In genomic region chr4:123699823-123700822, GRCh38 we compare ENCODE assay signal across 10 cellular contexts.
DNase-seq lines count a peak whose midpoint lies in the region; ATAC-seq, FAIRE-seq and TF ChIP-seq lines count a peak whose summit lies in the region.
"Had no signal": no experiment of that assay in that cellular context is flagged by ENCODE, and none has a peak within 500 bp of the region (broad histone marks: within the 10 kb centered on the region; RNA-seq: fewer than 3 reads in every experiment).

No MANE protein-coding gene starts in this region.

- H3K4me1 ChIP-seq in astrocyte (ENCODE audit: insufficient read depth, low read length): peaks cover 17% of the 10 kb centered on the region
- peaks cover 0 to 11% (median 1%) of the 10 kb centered on the region in 12 donors for H3K4me1 ChIP-seq in heart left ventricle
- no peaks in the 10 kb centered on the region for H3K4me1 ChIP-seq in kidney (ENCODE audit: control insufficient read depth in 1 of 2, insufficient read depth in 1 of 2, low read depth in 1 of 2, low read length in 2 of 2)
- no peaks in the 10 kb centered on the region for H3K4me1 ChIP-seq in naive thymus-derived CD4-positive, alpha-beta T cell (ENCODE audit: control insufficient read depth in 2 of 2, insufficient read depth in 2 of 2, low read length in 2 of 2)

- H3K36me3 ChIP-seq in astrocyte (ENCODE audit: insufficient read depth, low read length) (no peaks in the 10 kb centered on the region), heart left ventricle (no peaks in the 10 kb centered on the region), kidney (ENCODE audit: control insufficient read depth in 1 of 2, insufficient read depth in 2 of 2, low read length in 2 of 2) (no peaks in the 10 kb centered on the region)
- H3K36me3 ChIP-seq in naive thymus-derived CD4-positive, alpha-beta T cell (ENCODE audit: control insufficient read depth in 2 of 3, insufficient read depth in 3 of 3, low read length in 3 of 3): no peaks in the 10 kb centered on the region

- H3K27me3 Mint-ChIP-seq in astrocyte (ENCODE audit: low read depth, unreplicated experiment): no peaks in the 10 kb centered on the region
- H3K27me3 Mint-ChIP-seq in naive thymus-derived CD4-positive, alpha-beta T cell: peaks cover 0 to 18% (median 4%) of the 10 kb centered on the region in 5 donors

- H3K9ac ChIP-seq in astrocyte (ENCODE audit: low read length) (peak overlapping the region; percentile 74), kidney (ENCODE audit: low read length in 2 of 2) (no peak overlapping the region)

- H2AFZ ChIP-seq in astrocyte (ENCODE audit: low read depth, low read length): peak overlapping the region; percentile 54

- peak overlapping the region; percentile 19 for H3K4me3 ChIP-seq in astrocyte (ENCODE audit: insufficient read depth, low read depth, low read length)
- H3K4me3 ChIP-seq in heart left ventricle: peak overlapping the region in 2 of 12 donors; percentile 8 to 21
- H3K4me3 ChIP-seq in kidney (ENCODE audit: low read length in 2 of 2): no peak overlapping the region
- no peak overlapping the region for H3K4me3 ChIP-seq in naive thymus-derived CD4-positive, alpha-beta T cell (ENCODE audit: low read length)

- intact Hi-C loops in heart left ventricle (cut with DNase I): no loop called here
- intact Hi-C loops in kidney (cut with DNase I): no loop called here
- intact Hi-C loops in naive thymus-derived CD4-positive, alpha-beta T cell (cut with micrococcal nuclease): no loop called here

- WGBS in heart left ventricle, 4 donors: 46 to 61% (median 52%) methylated on average over 7 of the region's 7 CpGs

- TF ChIP-seq CTCF in astrocyte (IDR thresholded peaks at IDR 0.05; ENCODE audit: insufficient read depth, low read depth, low read length) (no peak), heart left ventricle (IDR thresholded peaks at IDR 0.05) (no peak), kidney (IDR thresholded peaks at IDR 0.05; ENCODE audit: borderline replicate concordance, extremely low read depth, insufficient read depth) (no peak)

- POLR2A ChIA-PET in naive thymus-derived CD4-positive, alpha-beta T cell (lab: Charles Lee): no interaction called here

- ATAC-seq in heart left ventricle (peak; percentile 47 to 95 (median 73)), HG03432 (IDR thresholded peaks at IDR 0.05; ENCODE audit: unreplicated experiment) (no peak), GM18867 (IDR thresholded peaks at IDR 0.05; ENCODE audit: unreplicated experiment) (no peak)
- no peak for ATAC-seq in naive thymus-derived CD4-positive, alpha-beta T cell

- CTCF ChIA-PET in naive thymus-derived CD4-positive, alpha-beta T cell (lab: Charles Lee): no interaction called here

- H3K9me3 ChIP-seq in astrocyte (ENCODE audit: insufficient read depth, low read depth, low read length) (no peaks in the 10 kb centered on the region), heart left ventricle (peaks cover 0 to 12% (median 0%) of the 10 kb centered on the region in 12 donors), kidney (ENCODE audit: control insufficient read depth in 1 of 2, low read length in 2 of 2) (no peaks in the 10 kb centered on the region)
- H3K9me3 ChIP-seq in naive thymus-derived CD4-positive, alpha-beta T cell (ENCODE audit: control insufficient read depth in 2 of 3, low read length in 3 of 3): no peaks in the 10 kb centered on the region

- H3K79me2 ChIP-seq in astrocyte (ENCODE audit: insufficient read depth, low read length): no peaks in the 10 kb centered on the region

- H3K27ac ChIP-seq in astrocyte (ENCODE audit: low read depth, low read length) (peak overlapping the region; percentile 97), heart left ventricle (peak overlapping the region; percentile 30 to 76 (median 60)), kidney (ENCODE audit: low read depth in 2 of 2, low read length in 2 of 2) (no peak overlapping the region)
- no peak overlapping the region for H3K27ac ChIP-seq in naive thymus-derived CD4-positive, alpha-beta T cell (ENCODE audit: low read depth, low read length)

- no peaks in the 10 kb centered on the region for H3K27me3 ChIP-seq in astrocyte (ENCODE audit: insufficient read depth, low read length)
- H3K27me3 ChIP-seq in heart left ventricle: no peaks in the 10 kb centered on the region
- H3K27me3 ChIP-seq in naive thymus-derived CD4-positive, alpha-beta T cell (ENCODE audit: control insufficient read depth in 2 of 2, insufficient read depth in 2 of 2, low read length in 2 of 2): no peaks in the 10 kb centered on the region

- H3K4me3 Mint-ChIP-seq in astrocyte (ENCODE audit: unreplicated experiment): no peak overlapping the region
- H3K4me3 Mint-ChIP-seq in naive thymus-derived CD4-positive, alpha-beta T cell: no peak overlapping the region

- DNase-seq in Daoy (ENCODE audit: low read depth) (peak; percentile 21), astrocyte (ENCODE audit: low read depth) (peak; percentile 98), heart left ventricle (peak in 3 of 5 donors; percentile 23 to 41 (median 31)), pulmonary artery endothelial cell (ENCODE audit: low read depth, low spot score) (peak; percentile 82), kidney (no peak)
- no peak for DNase-seq in naive thymus-derived CD4-positive, alpha-beta T cell
- DNase-seq: cerebellar nuclear complex, Karpas-422 had no signal

- H3K4me1 Mint-ChIP-seq in astrocyte (ENCODE audit: low read depth, unreplicated experiment): peaks cover 20% of the 10 kb centered on the region
- no peaks in the 10 kb centered on the region for H3K4me1 Mint-ChIP-seq in naive thymus-derived CD4-positive, alpha-beta T cell

- H3K4me2 ChIP-seq in astrocyte (ENCODE audit: low read length): peak overlapping the region; percentile 72

- H3K27ac Mint-ChIP-seq in astrocyte (ENCODE audit: unreplicated experiment): peak overlapping the region; percentile 96
- H3K27ac Mint-ChIP-seq in naive thymus-derived CD4-positive, alpha-beta T cell: no peak overlapping the region

- H3K36me3 Mint-ChIP-seq in astrocyte (ENCODE audit: low read depth, unreplicated experiment): no peaks in the 10 kb centered on the region
- no peaks in the 10 kb centered on the region for H3K36me3 Mint-ChIP-seq in naive thymus-derived CD4-positive, alpha-beta T cell

- FAIRE-seq in astrocyte (lab: Jason Lieb, UNC) (peak; percentile 90), kidney (lab: Jason Lieb, UNC) (no peak)

- no peaks in the 10 kb centered on the region for H4K20me1 ChIP-seq in astrocyte (ENCODE audit: insufficient read depth, low read length)

- peaks cover 5% of the 10 kb centered on the region for H3K9me3 Mint-ChIP-seq in astrocyte (ENCODE audit: unreplicated experiment)
- H3K9me3 Mint-ChIP-seq in naive thymus-derived CD4-positive, alpha-beta T cell: peaks cover 0 to 2% (median 0%) of the 10 kb centered on the region in 11 donors

- no peak for TF ChIP-seq POLR2A in heart left ventricle (IDR thresholded peaks at IDR 0.05)

Comparison
In these comparisons a context has a peak if more than half of its experiments do, and no peak if none do; other contexts are left out.
1. DNase-seq: peak in Daoy (single experiment), astrocyte (single experiment), heart left ventricle (3 of 5) and pulmonary artery endothelial cell (single experiment); none in kidney (single experiment) and naive thymus-derived CD4-positive, alpha-beta T cell (0 of 9).
2. H3K27ac ChIP-seq: peak in astrocyte (single experiment) and heart left ventricle (12 of 12); none in kidney (0 of 2) and naive thymus-derived CD4-positive, alpha-beta T cell (single experiment).
3. ATAC-seq: peak in heart left ventricle (4 of 4); none in HG03432 (single experiment), naive thymus-derived CD4-positive, alpha-beta T cell (single experiment) and GM18867 (single experiment).